Comparison of ENCODE assay signal across 29 cellular contexts in genomic region chr14:53925201-53925766, GRCh38. TPM values are rescaled to one million over a fixed set of nuclear protein-coding genes. Genes with fewer than 3 reads are reported as not detected.
DNase-seq lines count a peak whose midpoint lies in the region; ATAC-seq, FAIRE-seq and TF ChIP-seq lines count a peak whose summit lies in the region.
"Had no signal": no experiment of that assay in that cellular context is flagged by ENCODE, and none has a peak within 500 bp of the region (broad histone marks: within the 10 kb centered on the region; RNA-seq: fewer than 3 reads in every experiment).

No MANE protein-coding gene starts in this region.

- H3K27ac Mint-ChIP-seq in mesothelial cell of epicardium = peak overlapping the region; percentile 97
- H3K27ac Mint-ChIP-seq: activated CD4-positive, alpha-beta T cell treated with anti-CD3 and anti-CD28 coated beads, Interleukin-2, amount 10 ng/mL, durations not matched to agents 24 days and 14 days; CD14-positive monocyte; natural killer cell treated with Interleukin-12 subunit alpha and Interleukin-12 subunit beta and Interleukin-15 and Interleukin-18, amount 100 ng/mL, for 72 hours had no signal

- H2BK120ac ChIP-seq in IMR-90 (ENCODE audit: low read depth, low read length) = peak overlapping the region; percentile 91

- no peaks in the 10 kb centered on the region for H3K27me3 Mint-ChIP-seq in mesothelial cell of epicardium (ENCODE audit: low read depth)
- H3K27me3 Mint-ChIP-seq: activated CD4-positive, alpha-beta T cell treated with anti-CD3 and anti-CD28 coated beads, Interleukin-2, amount 10 ng/mL, durations not matched to agents 24 days and 14 days had no signal

- no peak overlapping the region for H3K4me3 ChIP-seq in IMR-90 (ENCODE audit: insufficient read depth, low read depth, low read length)
- no peak overlapping the region for H3K4me3 ChIP-seq in endothelial cell of umbilical vein (replicated peaks in 1 of 3; ENCODE audit: insufficient read depth in 1 of 3, low read depth in 1 of 3, low read length in 3 of 3)
- no peak overlapping the region for H3K4me3 ChIP-seq in testis
- H3K4me3 ChIP-seq: ascending aorta, esophagus muscularis mucosa, pancreas, right atrium auricular region, uterus had no signal

- peak overlapping the region; percentile 44; the same call in 1 of the 2 replicates for H3K14ac ChIP-seq in IMR-90 (replicated peaks; ENCODE audit: low read depth, low read length)

- H3K27me3 ChIP-seq in IMR-90 (ENCODE audit: control insufficient read depth, insufficient read depth, low read length) (no peaks in the 10 kb centered on the region), endothelial cell of umbilical vein (ENCODE audit: control insufficient read depth in 2 of 2, insufficient read depth in 2 of 2, low read length in 2 of 2) (no peaks in the 10 kb centered on the region), testis (no peaks in the 10 kb centered on the region)
- H3K27me3 ChIP-seq: ascending aorta, esophagus muscularis mucosa, pancreas, right atrium auricular region, uterus had no signal

- no peak overlapping the region for H2AK9ac ChIP-seq in IMR-90 (replicated peaks; ENCODE audit: low read depth, low read length, poor library complexity)

- H3K9ac ChIP-seq in IMR-90 (ENCODE audit: low read depth, low read length) (no peak overlapping the region), endothelial cell of umbilical vein (replicated peaks; ENCODE audit: extremely low read depth, insufficient read depth, low read length) (no peak overlapping the region)
- H3K9ac ChIP-seq: SK-N-SH had no signal

- dilution Hi-C loops in IMR-90 (cut with HindIII; ENCODE audit: low sequenced_read_pairs, unreplicated experiment) (no loop called here), endothelial cell of umbilical vein (cut with MboI; ENCODE audit: extremely low pct_ligation_motif_present, low sequenced_read_pairs) (no loop called here)

- H3K4me2 ChIP-seq in IMR-90 (ENCODE audit: low read depth, low read length) (peak overlapping the region; percentile 52), endothelial cell of umbilical vein (ENCODE audit: insufficient read depth, low read length) (peak overlapping the region; percentile 86)

- peak overlapping the region; percentile 79 for H2BK20ac ChIP-seq in IMR-90 (ENCODE audit: low read depth, low read length)

- no peak for ATAC-seq in IMR-90 (ENCODE audit: low read depth)
- ATAC-seq: natural killer cell treated with Interleukin-12 subunit alpha and Interleukin-12 subunit beta and Interleukin-15 and Interleukin-18, amount 100 ng/mL, for 72 hours had no signal

- no peaks in the 10 kb centered on the region for H3K79me1 ChIP-seq in IMR-90 (ENCODE audit: low read depth in 1 of 2, low read length in 2 of 2)

- no peaks in the 10 kb centered on the region for H4K20me1 ChIP-seq in IMR-90 (ENCODE audit: insufficient read depth, low read length)
- H4K20me1 ChIP-seq in endothelial cell of umbilical vein (replicated peaks; ENCODE audit: control insufficient read depth, extremely low read depth, insufficient read depth, low read length) = no peaks in the 10 kb centered on the region

- H3K36me3 ChIP-seq in IMR-90 (ENCODE audit: control insufficient read depth, insufficient read depth, low read length) (no peaks in the 10 kb centered on the region), endothelial cell of umbilical vein (ENCODE audit: control insufficient read depth in 2 of 2, extremely low read depth in 1 of 2, insufficient read depth in 2 of 2, low read length in 2 of 2) (no peaks in the 10 kb centered on the region), testis (ENCODE audit: low read depth, missing control alignments) (no peaks in the 10 kb centered on the region)
- H3K36me3 ChIP-seq: ascending aorta, esophagus muscularis mucosa, pancreas, right atrium auricular region, uterus had no signal

- 88% methylated on average over 4 of the region's 6 CpGs; no CpG with 5 or more reads in 1 of the 2 experiments for WGBS in IMR-90 (ENCODE audit: extremely low coverage in 2 of 2, insufficient read length in 1 of 2), 2 experiments
- 89 to 92% methylated on average over 6 of the region's 6 CpGs for WGBS in testis, 2 donors

- DNase-seq in AG08395 (ENCODE audit: low spot score) (peak; percentile 20), IMR-90 (no peak), endothelial cell of umbilical vein (ENCODE audit: low read depth, low spot score) (no peak), mesothelial cell of epicardium (ENCODE audit: low spot score in 2 of 2, unreplicated experiment in 2 of 2) (no peak), DMS 273 (lab: John Stamatoyannopoulos, UW; ENCODE audit: unreplicated experiment) (no peak), NCI-H2107 treated with DMSO at 0.1 percent for 48 hours (lab: John Stamatoyannopoulos, UW; ENCODE audit: unreplicated experiment) (no peak), NCI-H2196 (lab: John Stamatoyannopoulos, UW; ENCODE audit: unreplicated experiment) (no peak), testis (no peak)
- DNase-seq: activated CD4-positive, alpha-beta T cell treated with anti-CD3 and anti-CD28 coated beads, Interleukin-2, amount 10 ng/mL, durations not matched to agents 24 days and 14 days; activated naive CD4-positive, alpha-beta T cell treated with anti-CD3 and anti-CD28 coated beads, Interleukin-2, amount 50 U/mL, for 16 hours; cerebellar nuclear complex; effector memory CD4-positive, alpha-beta T cell; Karpas-422; left colon; NCI-H1048; NCI-H1930; NCI-H446; NK-92 treated with Interleukin-12 subunit alpha and Interleukin-12 subunit beta, amount 100 ng/mL, for 24 hours; pancreas; SK-N-SH; T-helper 2 cell; uterus had no signal

- no peak for TF ChIP-seq CTCF in IMR-90 (conservative IDR thresholded peaks at IDR 0.05; ENCODE audit: low read depth, low read length)
- no peak for TF ChIP-seq CTCF in endothelial cell of umbilical vein (IDR thresholded peaks at IDR 0.05; ENCODE audit: extremely low read depth in 1 of 2, insufficient read depth in 1 of 2, low read depth in 1 of 2, low read length in 2 of 2)
- TF ChIP-seq CTCF in mesothelial cell of epicardium (IDR thresholded peaks at IDR 0.05; ENCODE audit: unreplicated experiment) = no peak
- no peak for TF ChIP-seq CTCF in testis (IDR thresholded peaks at IDR 0.05)

- BruUV-seq in IMR-90 (replicated peaks; lab: Mats Ljungman, UMichigan) (no TSS peak), endothelial cell of umbilical vein (replicated peaks; lab: Mats Ljungman, UMichigan) (no TSS peak)

- intact Hi-C loops in IMR-90 (cut with micrococcal nuclease) = no loop called here
- intact Hi-C loops in endothelial cell of umbilical vein (cut with micrococcal nuclease) = loop anchor here (2.0 kb wide), 1 partner anchor 34 kb away; no protein-coding TSS in a partner anchor
- intact Hi-C loops in testis (cut with DNase I; ENCODE audit: low total_unique reads) = no loop called here

- H2BK5ac ChIP-seq in IMR-90 (ENCODE audit: low read depth, low read length, poor library complexity, severe bottlenecking) = peak overlapping the region; percentile 70

- H3K9me3 Mint-ChIP-seq in mesothelial cell of epicardium = no peaks in the 10 kb centered on the region
- H3K9me3 Mint-ChIP-seq: activated CD4-positive, alpha-beta T cell treated with anti-CD3 and anti-CD28 coated beads, Interleukin-2, amount 10 ng/mL, durations not matched to agents 24 days and 14 days; natural killer cell treated with Interleukin-12 subunit alpha and Interleukin-12 subunit beta and Interleukin-15 and Interleukin-18, amount 100 ng/mL, for 72 hours had no signal

- in situ Hi-C loops in IMR-90 (cut with MboI; ENCODE audit: low sequenced_read_pairs) = no loop called here

- peak overlapping the region; percentile 74 for H3K4ac ChIP-seq in IMR-90 (ENCODE audit: low read depth, low read length)

- H3K18ac ChIP-seq in IMR-90 (ENCODE audit: low read depth, low read length) = peak overlapping the region; percentile 74

- no peak for TF ChIP-seq RAD21 in IMR-90 (IDR thresholded peaks at IDR 0.05; ENCODE audit: low read length)

- H3K79me2 ChIP-seq in endothelial cell of umbilical vein (ENCODE audit: control insufficient read depth, insufficient read depth, low read length) = no peaks in the 10 kb centered on the region

- TF ChIP-seq POLR2A in IMR-90 (IDR thresholded peaks at IDR 0.05; ENCODE audit: low read depth, low read length) = no peak
- no peak for TF ChIP-seq POLR2A in endothelial cell of umbilical vein (IDR thresholded peaks at IDR 0.05; ENCODE audit: low read depth, low read length)
- TF ChIP-seq POLR2A in testis (IDR thresholded peaks at IDR 0.05) = no peak

- peak overlapping the region; percentile 89 for H2AK5ac ChIP-seq in IMR-90 (ENCODE audit: low read depth, low read length)

- FAIRE-seq in endothelial cell of umbilical vein (lab: Jason Lieb, UNC) = no peak
- FAIRE-seq: D721Med, pancreas had no signal

- H2BK15ac ChIP-seq in IMR-90 (ENCODE audit: low read depth, low read length) = peak overlapping the region; percentile 53

- peaks cover 50% of the 10 kb centered on the region for H3K4me1 Mint-ChIP-seq in mesothelial cell of epicardium
- H3K4me1 Mint-ChIP-seq: activated CD4-positive, alpha-beta T cell treated with anti-CD3 and anti-CD28 coated beads, Interleukin-2, amount 10 ng/mL, durations not matched to agents 24 days and 14 days; CD14-positive monocyte had no signal

- H4K91ac ChIP-seq in IMR-90 (ENCODE audit: insufficient read depth, low read depth, low read length) = peak overlapping the region; percentile 90

- no peak overlapping the region for H3K4me3 Mint-ChIP-seq in mesothelial cell of epicardium
- H3K4me3 Mint-ChIP-seq: activated CD4-positive, alpha-beta T cell treated with anti-CD3 and anti-CD28 coated beads, Interleukin-2, amount 10 ng/mL, durations not matched to agents 24 days and 14 days; CD14-positive monocyte; natural killer cell treated with Interleukin-12 subunit alpha and Interleukin-12 subunit beta and Interleukin-15 and Interleukin-18, amount 100 ng/mL, for 72 hours had no signal

- H2AFZ ChIP-seq in IMR-90 (replicated peaks; ENCODE audit: low read length, poor library complexity) = no peak overlapping the region
- H2AFZ ChIP-seq in endothelial cell of umbilical vein (ENCODE audit: low read depth, low read length) = no peak overlapping the region

- POLR2A ChIA-PET in IMR-90 (lab: Charles Lee; ENCODE audit: unreplicated experiment) = interaction anchor here (0.6 kb wide), 1 partner anchor 351 kb away, joined by 3 read pairs; no protein-coding TSS in a partner anchor
- POLR2A ChIA-PET in endothelial cell of umbilical vein (lab: Charles Lee) = no interaction called here

- H3K27ac ChIP-seq in IMR-90 (ENCODE audit: insufficient read depth, low read length) (peak overlapping the region; percentile 46; the same call in 1 of the 2 replicates), endothelial cell of umbilical vein (ENCODE audit: insufficient read depth, low read depth, low read length) (peak overlapping the region; percentile 77), testis (no peak overlapping the region)
- H3K27ac ChIP-seq: ascending aorta, esophagus muscularis mucosa, pancreas, right atrium auricular region, uterus, VCaP had no signal

- peaks cover 13% of the 10 kb centered on the region for H3K4me1 ChIP-seq in IMR-90 (ENCODE audit: control insufficient read depth, insufficient read depth, low read length)
- H3K4me1 ChIP-seq in endothelial cell of umbilical vein (ENCODE audit: control insufficient read depth, extremely low read depth, insufficient read depth, low read length) = peaks cover 30% of the 10 kb centered on the region
- no peaks in the 10 kb centered on the region for H3K4me1 ChIP-seq in testis
- H3K4me1 ChIP-seq: ascending aorta, esophagus muscularis mucosa, pancreas, right atrium auricular region, uterus had no signal

- H3K56ac ChIP-seq in IMR-90 (ENCODE audit: extremely low read depth, insufficient read depth, low read length) = peak overlapping the region; percentile 56

- H4K8ac ChIP-seq in IMR-90 (ENCODE audit: low read depth in 2 of 2, low read length in 2 of 2) = peak overlapping the region in 1 of 2 experiments; percentile 69; a peak in 2 of 4 replicates

- H3K9me1 ChIP-seq in IMR-90 (ENCODE audit: insufficient read depth, low read length) = peaks cover 13% of the 10 kb centered on the region
- H3K9me1 ChIP-seq in endothelial cell of umbilical vein (replicated peaks; ENCODE audit: control insufficient read depth, extremely low read depth, insufficient read depth, low read length) = no peaks in the 10 kb centered on the region

- peak overlapping the region; percentile 43 for H3K23ac ChIP-seq in IMR-90 (ENCODE audit: low read depth, low read length)

- H3K9me3 ChIP-seq in IMR-90 (ENCODE audit: control insufficient read depth, insufficient read depth, low read length) (no peaks in the 10 kb centered on the region), endothelial cell of umbilical vein (replicated peaks; ENCODE audit: control insufficient read depth, insufficient read depth, low read length) (no peaks in the 10 kb centered on the region), testis (no peaks in the 10 kb centered on the region)
- H3K9me3 ChIP-seq: ascending aorta, esophagus muscularis mucosa, pancreas, right atrium auricular region, SK-N-SH, uterus had no signal

- peak overlapping the region; percentile 27; the same call in 1 of the 2 replicates for H4K5ac ChIP-seq in IMR-90 (ENCODE audit: low read depth, low read length)

- CTCF ChIA-PET in IMR-90 (lab: Yijun Ruan, JAX) (interaction anchor here (0.7 kb wide), 1 partner anchor 385 kb away, joined by 3 read pairs; no protein-coding TSS in a partner anchor), endothelial cell of umbilical vein (lab: Charles Lee) (interaction anchor here (0.6 to 2.4 kb wide), 10 partner anchors 8 to 423 kb away, joined by 3 to 8 read pairs (median 4); no protein-coding TSS in a partner anchor)

- no peaks in the 10 kb centered on the region for H3K36me3 Mint-ChIP-seq in mesothelial cell of epicardium
- H3K36me3 Mint-ChIP-seq: CD14-positive monocyte; natural killer cell treated with Interleukin-12 subunit alpha and Interleukin-12 subunit beta and Interleukin-15 and Interleukin-18, amount 100 ng/mL, for 72 hours had no signal

RNA-seq across cellular contexts. Expression of gene BMP4, which starts 31.3 kb away (rescaled TPM):
- 2.8 and 3.4 TPM in 2 replicates for total RNA-seq in IMR-90 (2012; rRNA removed)
- 3.6 and 4.2 TPM in 2 replicates for polyA plus RNA-seq in IMR-90 (2012; rRNA removed)
- polyA plus RNA-seq in IMR-90 (2012; cell fraction: cytosol; rRNA removed) = 2.7 and 4.8 TPM in 2 replicates
- 1.5 and 3.2 TPM in 2 replicates for polyA plus RNA-seq in IMR-90 (2012; cell fraction: nucleus; rRNA removed; ENCODE audit: low replicate concordance)
- 201 and 238 TPM in 2 replicates for total RNA-seq in endothelial cell of umbilical vein
- 298 and 311 TPM in 2 replicates for polyA plus RNA-seq in endothelial cell of umbilical vein
- polyA plus RNA-seq in endothelial cell of umbilical vein (2011; cell fraction: cytosol; rRNA removed) = 258 and 307 TPM in 2 replicates
- 187 and 237 TPM in 2 replicates for polyA plus RNA-seq in endothelial cell of umbilical vein (2011; cell fraction: nucleus; rRNA removed)
- 178 and 199 TPM in 2 replicates for polyA plus RNA-seq in endothelial cell of umbilical vein (2012)
- polyA minus RNA-seq in endothelial cell of umbilical vein = 300 and 367 TPM in 2 replicates
- polyA minus RNA-seq in endothelial cell of umbilical vein (2011; cell fraction: cytosol; rRNA and poly(A)+ RNA removed) = not detected
- 100 and 117 TPM in 2 replicates for polyA minus RNA-seq in endothelial cell of umbilical vein (2011; cell fraction: nucleus; rRNA and poly(A)+ RNA removed)
- 27.6 to 35.2 TPM (median 34.2 TPM) in 3 replicates for total RNA-seq in mesothelial cell of epicardium
- total RNA-seq in testis = 1 to 10 TPM; 2.0 to 3.5 TPM
- polyA plus RNA-seq in testis (ENCODE audit: insufficient read depth, low read depth, low replicate concordance) = 8.4 TPM
- total RNA-seq: activated CD4-positive, alpha-beta T cell treated with anti-CD3 and anti-CD28 coated beads, Interleukin-2, amount 10 ng/mL, durations not matched to agents 24 days and 14 days had no signal
- polyA plus RNA-seq: SK-N-SH had no signal

Comparison
In these comparisons a context has a peak if more than half of its experiments do, and no peak if none do; other contexts are left out.
1. H3K27ac ChIP-seq: peak in IMR-90 (single experiment) and endothelial cell of umbilical vein (single experiment); none in testis (0 of 2).